8 cellular contexts compared by ENCODE assay signal in the genomic region with DNA sequence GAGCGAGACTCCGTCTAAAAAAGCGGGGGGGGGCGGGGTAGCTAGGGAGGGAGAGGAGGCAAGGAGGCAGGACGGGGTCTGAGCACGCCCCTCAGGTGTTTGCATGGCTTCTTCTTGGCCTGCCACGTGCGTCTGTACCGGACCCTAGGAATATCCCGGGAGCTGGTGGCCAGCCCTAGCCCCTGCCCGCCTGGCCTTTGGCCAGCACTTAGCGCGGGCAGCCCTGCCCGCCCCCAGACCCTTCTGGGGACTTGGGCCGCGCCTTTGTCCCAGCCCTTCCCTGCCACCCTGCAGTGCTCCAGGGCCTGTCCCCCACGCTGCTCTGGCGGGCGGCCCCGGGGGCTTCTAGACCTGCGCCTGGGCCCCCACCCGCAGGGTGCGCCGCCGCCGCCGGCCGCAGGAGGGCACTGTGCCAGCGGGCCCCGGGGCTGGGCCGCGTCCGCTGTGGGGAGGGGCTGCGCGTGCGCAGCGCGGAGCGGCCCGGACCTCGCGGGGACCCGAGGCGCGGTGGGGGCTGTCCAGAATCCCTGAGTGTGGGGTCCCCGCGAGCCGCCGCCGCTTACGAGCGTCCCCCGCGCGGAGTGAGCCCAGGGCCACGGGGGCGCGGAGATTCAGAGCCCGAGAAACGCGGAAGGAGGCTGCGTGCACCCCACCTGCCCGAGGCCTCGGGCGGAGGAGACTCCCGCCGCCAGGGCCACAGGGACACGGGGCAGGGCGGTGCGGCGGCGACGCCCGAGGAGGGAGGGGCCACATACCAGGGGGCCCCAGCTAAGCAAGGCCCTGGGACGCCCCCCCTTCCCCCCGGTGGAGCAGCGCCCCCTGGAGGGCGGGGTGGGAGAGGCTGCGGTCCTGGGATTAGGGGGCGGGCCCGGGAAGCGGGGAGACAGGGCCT. TPM values are rescaled to one million over a fixed set of nuclear protein-coding genes. Genes with fewer than 3 reads are reported as not detected.
DNase-seq lines count a peak whose midpoint lies in the region; ATAC-seq, FAIRE-seq and TF ChIP-seq lines count a peak whose summit lies in the region.

No MANE protein-coding gene starts in this region.

- peaks cover 42% of the 10 kb centered on the region for H3K4me1 ChIP-seq in Panc1 (ENCODE audit: control insufficient read depth, insufficient read depth, low read length)
- H3K4me1 ChIP-seq in pancreas = no peaks in the 10 kb centered on the region
- peaks cover 0 to 15% (median 13%) of the 10 kb centered on the region in 4 donors for H3K4me1 ChIP-seq in transverse colon

- in situ Hi-C loops in Panc1 (cut with HindIII; ENCODE audit: low pct_unique_long_range_greater_than_20kb, low sequenced_read_pairs) (no loop called here), transverse colon (cut with MboI; ENCODE audit: low pct_ligation_motif_present in 1 of 4, low pct_unique_long_range_greater_than_20kb in 1 of 4, low sequenced_read_pairs in 3 of 4) (no loop called here)

- FAIRE-seq in pancreas (lab: Jason Lieb, UNC) = no peak

- BruUV-seq in Panc1 (replicated peaks; lab: Mats Ljungman, UMichigan) = no TSS peak

- H3K9me3 ChIP-seq in Panc1 (ENCODE audit: control insufficient read depth, insufficient read depth, low read depth, low read length) (no peaks in the 10 kb centered on the region), pancreas (no peaks in the 10 kb centered on the region), transverse colon (no peaks in the 10 kb centered on the region)

- TF ChIP-seq POLR2A in transverse colon (IDR thresholded peaks at IDR 0.05) = peak; percentile 69

- POLR2A ChIA-PET in Panc1 (lab: Charles Lee) = interaction anchor here (0.6 kb wide), 1 partner anchor 59 kb away, joined by 3 read pairs; no protein-coding TSS in a partner anchor

- H3K36me3 ChIP-seq in Panc1 (ENCODE audit: control insufficient read depth, insufficient read depth, low read length) (no peaks in the 10 kb centered on the region), pancreas (no peaks in the 10 kb centered on the region), transverse colon (no peaks in the 10 kb centered on the region)

- TF ChIP-seq CTCF in Panc1 (IDR thresholded peaks at IDR 0.05) (peak; percentile 89), pancreas (IDR thresholded peaks at IDR 0.05) (peak; percentile 55 to 68 (median 61)), transverse colon (IDR thresholded peaks at IDR 0.05) (peak; percentile 80 to 92 (median 87))

- H3K27ac ChIP-seq in Panc1 (ENCODE audit: low read length) = peak overlapping the region; percentile 65
- peak overlapping the region; percentile 57 to 89 (median 78) for H3K27ac ChIP-seq in pancreas
- H3K27ac ChIP-seq in transverse colon = peak overlapping the region; percentile 88 to 96 (median 90)

- CTCF ChIA-PET in Panc1 (lab: Charles Lee) = interaction anchor here (0.6 to 0.7 kb wide), 4 partner anchors 11 to 360 kb away, joined by 3 to 4 read pairs (median 4); no protein-coding TSS in a partner anchor

- ATAC-seq in HG03442 (IDR thresholded peaks at IDR 0.05; ENCODE audit: unreplicated experiment) (peak; percentile 83), Panc1 (peak; percentile 83), pancreas (peak; percentile 93 to 96 (median 96))

- TF ChIP-seq EP300 in transverse colon (IDR thresholded peaks at IDR 0.05; ENCODE audit: low read depth) = no peak

- H3K27me3 ChIP-seq in Panc1 (ENCODE audit: control insufficient read depth, insufficient read depth, low read length) = no peaks in the 10 kb centered on the region
- no peaks in the 10 kb centered on the region for H3K27me3 ChIP-seq in pancreas
- no peaks in the 10 kb centered on the region for H3K27me3 ChIP-seq in transverse colon

- WGBS in pancreas, 2 donors = 0 to 1% methylated on average over 63 to 82 of the region's 82 CpGs
- WGBS in transverse colon (ENCODE audit: low coverage in 1 of 2), 2 donors = 0 to 2% methylated on average over 5 to 21 of the region's 82 CpGs

- peak; percentile 74 for DNase-seq in COR-L47 (lab: John Stamatoyannopoulos, UW)
- peak; percentile 91 for DNase-seq in GM19240 (ENCODE audit: insufficient read length, low spot score)
- DNase-seq in Panc1 (ENCODE audit: low read depth, low spot score) = no peak
- DNase-seq in activated gamma-delta T cell (lab: John Stamatoyannopoulos, UW) = peak; percentile 68
- peak; percentile 60 for DNase-seq in globus pallidus (ENCODE audit: low spot score)
- DNase-seq in pancreas = peak; percentile 59 to 95 (median 79)
- peak; percentile 77 for DNase-seq in transverse colon

- intact Hi-C loops in Panc1 (cut with micrococcal nuclease; ENCODE audit: unreplicated experiment) (no loop called here), pancreas (cut with DNase I) (loop anchor here in 1 of 3 donors (10.0 kb wide), 1 partner anchor 90 kb away; a partner anchor contains a TSS), transverse colon (cut with DNase I; ENCODE audit: low total_unique reads) (no loop called here)

- H3K4me3 ChIP-seq in Panc1 (ENCODE audit: low read depth in 2 of 2, low read length in 2 of 2) = peak overlapping the region; percentile 51 to 63
- peak overlapping the region; percentile 41 to 87 (median 60) for H3K4me3 ChIP-seq in pancreas
- H3K4me3 ChIP-seq in transverse colon = peak overlapping the region; percentile 55 to 86 (median 78)

RNA-seq across cellular contexts. Expression of a gene that starts 21.0 kb away (rescaled TPM):
- total RNA-seq in Panc1 (2021; ENCODE audit: unreplicated experiment) (33.6 TPM), pancreas (10 to 100 TPM; 10.6 to 57.6 (median 17.4) TPM), transverse colon (10 to 100 TPM; 16.8 to 62.7 (median 19.7) TPM)
- 37.2 TPM for polyA plus RNA-seq in Panc1 (2012; ENCODE audit: insufficient read length)
- polyA plus RNA-seq in pancreas = 10 to 100 TPM; 75.4 to 85.2 TPM

RNA-seq across cellular contexts. Expression of a gene that starts 37.9 kb away (rescaled TPM):
- total RNA-seq in Panc1 (2021; ENCODE audit: unreplicated experiment) (not detected), pancreas (under 1 TPM in 2 of 6 donors, not detected in 4; 0.12 to 0.28 TPM), transverse colon (under 1 TPM in 2 of 4 donors, not detected in 2; 0.27 to 0.32 TPM)
- not detected for polyA plus RNA-seq in Panc1 (2012; ENCODE audit: insufficient read length)
- polyA plus RNA-seq in pancreas = under 1 TPM; 0.07 to 0.11 TPM

RNA-seq across cellular contexts. Expression of a gene that starts 46.3 kb away (rescaled TPM):
- total RNA-seq in Panc1 (2021; ENCODE audit: unreplicated experiment) (71.3 TPM), pancreas (10 to 100 TPM; 18.6 to 38.7 (median 26.4) TPM), transverse colon (10 to 100 TPM; 50.8 to 61.3 (median 58.6) TPM)
- polyA plus RNA-seq in Panc1 (2012; ENCODE audit: insufficient read length) = 39.7 TPM
- 10 to 100 TPM; 10.5 to 17.8 TPM for polyA plus RNA-seq in pancreas
